8 cellular contexts compared by ENCODE assay signal in the genomic region with DNA sequence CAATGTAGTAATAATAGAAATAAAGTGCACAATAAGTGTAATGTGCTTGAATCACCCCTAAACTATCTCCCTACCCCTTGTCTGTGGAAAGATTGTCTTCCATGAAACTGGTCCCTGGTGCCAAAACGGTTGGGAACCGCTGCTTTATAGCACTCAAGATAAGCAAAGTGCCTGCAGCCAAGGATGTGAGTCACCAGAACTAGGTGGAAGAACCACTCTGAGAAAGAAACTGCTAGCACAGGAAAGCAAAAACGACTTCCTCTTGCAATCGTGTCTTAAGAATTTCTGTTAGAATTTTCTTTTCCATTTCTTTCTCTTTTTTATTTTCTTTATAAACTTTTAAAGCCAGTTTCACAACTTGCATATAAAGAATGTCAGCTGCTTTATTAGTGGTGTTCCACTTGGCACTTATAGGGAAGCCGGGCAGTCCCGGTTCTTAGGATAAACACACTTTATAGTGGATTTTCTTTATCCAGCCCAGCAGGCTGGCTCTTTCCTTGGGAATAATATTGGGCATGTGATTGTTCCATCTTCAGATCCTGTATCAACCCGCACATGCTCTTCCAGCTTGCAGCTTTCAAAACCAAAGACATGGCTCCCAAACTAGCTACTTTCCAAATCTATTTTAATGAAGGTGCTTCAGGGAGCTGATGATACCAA.
DNase-seq lines count a peak whose midpoint lies in the region; ATAC-seq and TF ChIP-seq lines count a peak whose summit lies in the region.

No MANE protein-coding gene starts in this region.

- peak overlapping the region; percentile 32 for H3K4me3 ChIP-seq in WI38 (ENCODE audit: low read depth, low read length)

- DNase-seq in AG09319 (ENCODE audit: extremely low read depth, low read depth) (peak; percentile 44), HPDE6-E6E7 (ENCODE audit: extremely low spot score) (peak; percentile 62), kidney glomerular epithelial cell (lab: John Stamatoyannopoulos, UW) (peak; percentile 57), retina (no peak), C1 segment of cervical spinal cord (lab: John Stamatoyannopoulos, UW) (no peak), NCI-H345 (lab: John Stamatoyannopoulos, UW) (no peak)

- no peak for TF ChIP-seq CTCF in AG09319 (IDR thresholded peaks at IDR 0.05; ENCODE audit: low read depth, low read length)
- TF ChIP-seq CTCF in WI38 (IDR thresholded peaks at IDR 0.05; ENCODE audit: low read depth, low read length): no peak

- ATAC-seq in HG03280 (IDR thresholded peaks at IDR 0.05; ENCODE audit: unreplicated experiment): no peak

Comparison
In these comparisons a context has a peak if more than half of its experiments do, and no peak if none do; other contexts are left out.
1. DNase-seq: peak in AG09319 (single experiment), HPDE6-E6E7 (single experiment) and kidney glomerular epithelial cell (single experiment); none in retina (single experiment), C1 segment of cervical spinal cord (0 of 14) and NCI-H345 (single experiment).